ENCODE assay signal across 8 cellular contexts in genomic region chr18:54358495-54358793, GRCh38. TPM values are rescaled to one million over a fixed set of nuclear protein-coding genes. Genes with fewer than 3 reads are reported as not detected.
A peak's percentile ranks its signal among the peaks of the same experiment; 100 is the strongest.
DNase-seq lines count a peak whose midpoint lies in the region; ATAC-seq and TF ChIP-seq lines count a peak whose summit lies in the region.

No MANE protein-coding gene starts in this region.

- H3K4me3 ChIP-seq in CD8-positive, alpha-beta T cell (ENCODE audit: low read depth, low read length): peak overlapping the region; percentile 79

- no peaks in the 10 kb centered on the region for H3K27me3 Mint-ChIP-seq in CD8-positive, alpha-beta T cell (ENCODE audit: low read depth)
- H3K27me3 Mint-ChIP-seq in IgD-negative memory B cell (no peaks in the 10 kb centered on the region), brain (peaks cover 10% of the 10 kb centered on the region)

- peak overlapping the region; percentile 100 for H3K4me3 Mint-ChIP-seq in CD8-positive, alpha-beta T cell
- H3K4me3 Mint-ChIP-seq in IgD-negative memory B cell: peak overlapping the region; percentile 98 to 100 (median 100)
- peak overlapping the region; percentile 95 to 100 (median 98) for H3K4me3 Mint-ChIP-seq in brain

- H3K9me3 Mint-ChIP-seq in CD8-positive, alpha-beta T cell: no peaks in the 10 kb centered on the region
- H3K9me3 Mint-ChIP-seq in IgD-negative memory B cell: no peaks in the 10 kb centered on the region
- peaks cover 0 to 4% (median 0%) of the 10 kb centered on the region in 5 experiments for H3K9me3 Mint-ChIP-seq in brain

- no peaks in the 10 kb centered on the region for H3K36me3 ChIP-seq in CD8-positive, alpha-beta T cell (ENCODE audit: insufficient read depth, low read length)

- peaks cover 15% of the 10 kb centered on the region for H3K36me3 Mint-ChIP-seq in CD8-positive, alpha-beta T cell
- peaks cover 3% of the 10 kb centered on the region for H3K36me3 Mint-ChIP-seq in IgD-negative memory B cell
- peaks cover 19% of the 10 kb centered on the region for H3K36me3 Mint-ChIP-seq in brain

- no peaks in the 10 kb centered on the region for H3K9me3 ChIP-seq in CD8-positive, alpha-beta T cell (ENCODE audit: low read length)

- peak overlapping the region; percentile 94 for H3K27ac Mint-ChIP-seq in CD8-positive, alpha-beta T cell
- H3K27ac Mint-ChIP-seq in IgD-negative memory B cell: peak overlapping the region; percentile 90 to 98 (median 91)
- peak overlapping the region; percentile 92 to 99 (median 97) for H3K27ac Mint-ChIP-seq in brain

- peaks cover 18% of the 10 kb centered on the region for H3K4me1 Mint-ChIP-seq in CD8-positive, alpha-beta T cell (ENCODE audit: low read depth)
- H3K4me1 Mint-ChIP-seq in IgD-negative memory B cell: peaks cover 11 to 20% (median 11%) of the 10 kb centered on the region in 3 donors
- peaks cover 23% of the 10 kb centered on the region for H3K4me1 Mint-ChIP-seq in brain

- CTCF ChIA-PET in CD8-positive, alpha-beta T cell (lab: Charles Lee): interaction anchor here (0.8 to 3.7 kb wide), 3 partner anchors 88 to 141 kb away, joined by 4 to 12 read pairs (median 8); no protein-coding TSS in a partner anchor

- TF ChIP-seq CTCF in CD8-positive, alpha-beta T cell (IDR thresholded peaks at IDR 0.05): no peak
- TF ChIP-seq CTCF in brain (conservative IDR thresholded peaks at IDR 0.05): no peak

- ATAC-seq in CD8-positive, alpha-beta T cell: no peak
- ATAC-seq in GM19463 (IDR thresholded peaks at IDR 0.05; ENCODE audit: unreplicated experiment) (peak; percentile 4), HG03520 (IDR thresholded peaks at IDR 0.05; ENCODE audit: unreplicated experiment) (no peak)

- intact Hi-C loops in CD8-positive, alpha-beta T cell (cut with DNase I, micrococcal nuclease): no loop called here

- no peaks in the 10 kb centered on the region for H3K27me3 ChIP-seq in CD8-positive, alpha-beta T cell (ENCODE audit: insufficient read depth, low read length)

- H3K4me1 ChIP-seq in CD8-positive, alpha-beta T cell (ENCODE audit: insufficient read depth, low read length): peaks cover 11% of the 10 kb centered on the region

- peak overlapping the region; percentile 57 for H3K27ac ChIP-seq in CD8-positive, alpha-beta T cell (ENCODE audit: low read depth, low read length)

- POLR2A ChIA-PET in CD8-positive, alpha-beta T cell (lab: Charles Lee): interaction anchor here (1.0 to 1.1 kb wide), 3 partner anchors 34 to 140 kb away, joined by 3 read pairs; no protein-coding TSS in a partner anchor

- DNase-seq in CD8-positive, alpha-beta T cell: no peak
- DNase-seq in kidney glomerular epithelial cell (lab: John Stamatoyannopoulos, UW) (peak; percentile 33), superior temporal gyrus (ENCODE audit: extremely low spot score) (peak; percentile 43)
- DNase-seq in effector CD8-positive, alpha-beta T cell (lab: John Stamatoyannopoulos, UW): no peak

RNA-seq across cellular contexts. Expression of gene C18orf54, which starts 0.7 kb away (rescaled TPM):
- total RNA-seq in CD8-positive, alpha-beta T cell: under 1 TPM; 0.33 to 0.42 TPM
- polyA plus RNA-seq in IgD-negative memory B cell: 0.99 TPM
- polyA plus RNA-seq in brain (ENCODE audit: insufficient read depth, low read depth, low replicate concordance): 2.2 TPM

RNA-seq across cellular contexts. Expression of gene STARD6, which starts 0.8 kb away (rescaled TPM):
- total RNA-seq in CD8-positive, alpha-beta T cell: not detected
- polyA plus RNA-seq in IgD-negative memory B cell (not detected), brain (ENCODE audit: insufficient read depth, low read depth, low replicate concordance) (0.75 TPM)

Comparison
In these comparisons a context has a peak if more than half of its experiments do, and no peak if none do; other contexts are left out.
1. DNase-seq: peak in kidney glomerular epithelial cell (single experiment) and superior temporal gyrus (single experiment); none in CD8-positive, alpha-beta T cell (0 of 7) and effector CD8-positive, alpha-beta T cell (single experiment).
2. Peak in every context shown above with its lines, with median percentiles within 50 percentile points of each other: H3K27ac Mint-ChIP-seq and H3K4me3 Mint-ChIP-seq.